In genomic region chr13:66826398-66826797, GRCh38 we compare ENCODE assay signal across 20 cellular contexts.
"Had no signal": no experiment of that assay in that cellular context is flagged by ENCODE, and none has a peak within 500 bp of the region (broad histone marks: within the 10 kb centered on the region; RNA-seq: fewer than 3 reads in every experiment).

No MANE protein-coding gene starts in this region.

- H3K4me1 ChIP-seq: lower lobe of right lung, parathyroid adenoma, prostate gland, right atrium auricular region, testis, tibial artery, uterus had no signal

- H3K79me2 ChIP-seq: parathyroid adenoma had no signal

- H3K4me2 ChIP-seq: smooth muscle cell had no signal

- H3K9me3 ChIP-seq: lower lobe of right lung, neutrophil, prostate gland, right atrium auricular region, testis, tibial artery, uterus had no signal

- H3K4me3 ChIP-seq: coronary artery, lower lobe of right lung, prostate gland, right atrium auricular region, smooth muscle cell, testis, tibial artery, uterus had no signal

- H3K36me3 ChIP-seq: lower lobe of right lung, neutrophil, prostate gland, right atrium auricular region, tibial artery, uterus had no signal

- H3K27me3 ChIP-seq: neutrophil, right atrium auricular region, testis, tibial artery, uterus had no signal

- ATAC-seq: effector memory CD8-positive, alpha-beta T cell; left ventricle myocardium superior; lower lobe of right lung; natural killer cell; sciatic nerve; stimulated activated memory B cell treated with anti-CD40 and anti-IgM and Interleukin-4, amounts not matched to agents 10 μg/mL and 1 μg/mL and 100 μg/mL, for 72 hours; stimulated activated naive CD8-positive, alpha-beta T cell treated with anti-CD3 and anti-CD28 coated beads, Interleukin-15, Interleukin-2, amounts not matched to agents 100 U/mL and 50 U/mL, for 24 hours had no signal

- H3K27ac ChIP-seq: coronary artery, lower lobe of right lung, neutrophil, parathyroid adenoma, prostate gland, right atrium auricular region, testis, tibial artery, uterus had no signal

- H2AFZ ChIP-seq: parathyroid adenoma had no signal

- DNase-seq: effector memory CD8-positive, alpha-beta T cell; hypothalamus; immature natural killer cell; left ventricle myocardium superior; lower lobe of right lung; natural killer cell; stimulated activated CD4-positive, alpha-beta T cell treated with anti-CD3 and anti-CD28 coated beads, Interleukin-4, amount 100 ng/mL, for 4 hours; stimulated activated naive CD8-positive, alpha-beta T cell treated with anti-CD3 and anti-CD28 coated beads, Interleukin-15, Interleukin-2, amounts not matched to agents 100 U/mL and 50 U/mL, for 24 hours; substantia nigra; testis; tibial artery; uterus had no signal

- H3K9ac ChIP-seq: parathyroid adenoma had no signal
